In genomic region chr11:65586676-65587075, GRCh38 we compare ENCODE assay signal across 10 cellular contexts. TPM values are rescaled to one million over a fixed set of nuclear protein-coding genes. Genes with fewer than 3 reads are reported as not detected.
DNase-seq lines count a peak whose midpoint lies in the region; ATAC-seq and TF ChIP-seq lines count a peak whose summit lies in the region.
"Had no signal": no experiment of that assay in that cellular context is flagged by ENCODE, and none has a peak within 500 bp of the region (broad histone marks: within the 10 kb centered on the region; RNA-seq: fewer than 3 reads in every experiment).

No MANE protein-coding gene starts in this region.

- H3K4me1 ChIP-seq in Karpas-422 (ENCODE audit: low read length) (peaks cover 26% of the 10 kb centered on the region), foreskin keratinocyte (no peaks in the 10 kb centered on the region)

- H2AFZ ChIP-seq in Karpas-422 (ENCODE audit: low read length): no peak overlapping the region

- H3K4me3 ChIP-seq in GM12865 (ENCODE audit: low read depth, low read length): peak overlapping the region; percentile 34
- H3K4me3 ChIP-seq in fibroblast of villous mesenchyme (ENCODE audit: low read depth, low read length): no peak overlapping the region
- no peak overlapping the region for H3K4me3 ChIP-seq in Karpas-422 (ENCODE audit: low read length)

- no peaks in the 10 kb centered on the region for H4K20me1 ChIP-seq in Karpas-422 (ENCODE audit: insufficient read depth, low read depth, low read length)

- no peaks in the 10 kb centered on the region for H3K27me3 ChIP-seq in Karpas-422 (ENCODE audit: low read length)
- H3K27me3 ChIP-seq in foreskin keratinocyte: peaks cover 3% of the 10 kb centered on the region

- H3K36me3 ChIP-seq in Karpas-422 (ENCODE audit: insufficient read depth, low read length): no peaks in the 10 kb centered on the region

- H3K79me2 ChIP-seq in Karpas-422 (ENCODE audit: low read length): no peaks in the 10 kb centered on the region

- no peaks in the 10 kb centered on the region for H3K9me2 ChIP-seq in Karpas-422 (replicated peaks; ENCODE audit: insufficient read depth, low read length)

- intact Hi-C loops in sciatic nerve (cut with DNase I): no loop called here

- TF ChIP-seq CTCF in GM12865 (IDR thresholded peaks at IDR 0.05; ENCODE audit: insufficient read depth, low read depth, low read length, missing control alignments) (no peak), fibroblast of villous mesenchyme (IDR thresholded peaks at IDR 0.05; ENCODE audit: insufficient read depth, low read depth, low read length) (no peak), foreskin keratinocyte (conservative IDR thresholded peaks at IDR 0.05) (no peak)

- H3K4me2 ChIP-seq in Karpas-422 (ENCODE audit: low read depth, low read length, poor library complexity, severe bottlenecking): no peak overlapping the region

- DNase-seq in GM12865 (ENCODE audit: low read depth) (no peak), fibroblast of villous mesenchyme (ENCODE audit: low read depth) (peak; percentile 88), sciatic nerve (ENCODE audit: low spot score) (no peak), Karpas-422 (no peak), foreskin keratinocyte (no peak)
- DNase-seq: HCEC 1CT; naive thymus-derived CD8-positive, alpha-beta T cell had no signal

- H3K27ac ChIP-seq in Karpas-422 (ENCODE audit: low read length) (no peak overlapping the region), foreskin keratinocyte (no peak overlapping the region)

- peak; percentile 6; the same call in 1 of the 3 replicates for ATAC-seq in SK-N-SH treated with all-trans-retinoic acid at 6 μM for 48 hours
- peak; percentile 3 for ATAC-seq in sciatic nerve
- ATAC-seq in HG02885 (IDR thresholded peaks at IDR 0.05; ENCODE audit: poor library complexity, unreplicated experiment): no peak
- no peak for ATAC-seq in foreskin keratinocyte
- ATAC-seq in GM19452 (IDR thresholded peaks at IDR 0.05; ENCODE audit: unreplicated experiment): no peak
- ATAC-seq: naive thymus-derived CD8-positive, alpha-beta T cell had no signal

- no peak overlapping the region for H3K9ac ChIP-seq in Karpas-422 (ENCODE audit: low read length)

- no peaks in the 10 kb centered on the region for H3K9me3 ChIP-seq in Karpas-422 (ENCODE audit: low read length)

TF ChIP-seq in SK-N-SH treated with all-trans-retinoic acid at 6 μM for 48 hours, 23 proteins besides CTCF, POLR2A, EP300 and RAD21:
- TF ChIP-seq ZFP30 (CRISPR knock-in tag; IDR thresholded peaks at IDR 0.05) (no peak), ZNF565 (CRISPR knock-in tag; conservative IDR thresholded peaks at IDR 0.05; ENCODE audit: low read depth) (no peak), OSR1 (CRISPR knock-in tag; IDR thresholded peaks at IDR 0.05) (no peak), RARB (CRISPR knock-in tag; IDR thresholded peaks at IDR 0.05) (no peak), ZC3H10 (CRISPR knock-in tag; IDR thresholded peaks at IDR 0.05) (no peak)

RNA-seq across cellular contexts. Expression of gene KCNK7, which starts 8.9 kb away (rescaled TPM):
- total RNA-seq in fibroblast of villous mesenchyme: under 0.01 TPM in 1 of 2 replicates, not detected in the other
- total RNA-seq in sciatic nerve: 1.5 TPM
- 0.25 and 0.48 TPM in 2 replicates for total RNA-seq in Karpas-422 (2014; rRNA removed; shearing (Covaris generic); ENCODE audit: low replicate concordance)
- total RNA-seq in foreskin keratinocyte: 0.25 and 0.27 TPM in 2 replicates
- polyA plus RNA-seq in foreskin keratinocyte: 0.66 and 1.0 TPM in 2 replicates

RNA-seq across cellular contexts. Expression of gene EHBP1L1, which starts 10.8 kb away (rescaled TPM):
- 33.7 and 47.7 TPM in 2 replicates for total RNA-seq in fibroblast of villous mesenchyme
- 149 TPM for total RNA-seq in sciatic nerve
- 19.9 and 75.1 TPM in 2 replicates for total RNA-seq in Karpas-422 (2014; rRNA removed; shearing (Covaris generic); ENCODE audit: low replicate concordance)
- total RNA-seq in foreskin keratinocyte: 26.3 and 26.6 TPM in 2 replicates
- 14.7 and 16.8 TPM in 2 replicates for polyA plus RNA-seq in foreskin keratinocyte

RNA-seq across cellular contexts. Expression of gene FAM89B, which starts 14.3 kb away (rescaled TPM):
- total RNA-seq in fibroblast of villous mesenchyme: 19.0 and 27.4 TPM in 2 replicates
- 44.1 TPM for total RNA-seq in sciatic nerve
- total RNA-seq in Karpas-422 (2014; rRNA removed; shearing (Covaris generic); ENCODE audit: low replicate concordance): 14.2 and 21.9 TPM in 2 replicates
- 21.2 and 32.0 TPM in 2 replicates for total RNA-seq in foreskin keratinocyte
- 31.4 and 45.1 TPM in 2 replicates for polyA plus RNA-seq in foreskin keratinocyte

RNA-seq across cellular contexts. Expression of gene ZNRD2, which starts 16.4 kb away (rescaled TPM):
- total RNA-seq in fibroblast of villous mesenchyme (31.1 and 49.6 TPM in 2 replicates), sciatic nerve (23.7 TPM), foreskin keratinocyte (77.3 and 78.6 TPM in 2 replicates)
- total RNA-seq in Karpas-422 (2014; rRNA removed; shearing (Covaris generic); ENCODE audit: low replicate concordance): 31.7 and 49.4 TPM in 2 replicates
- polyA plus RNA-seq in foreskin keratinocyte: 119 and 123 TPM in 2 replicates

RNA-seq across cellular contexts. Expression of gene MAP3K11, which starts 27.3 kb away (rescaled TPM):
- 28.9 and 29.3 TPM in 2 replicates for total RNA-seq in fibroblast of villous mesenchyme
- total RNA-seq in sciatic nerve: 132 TPM
- 11.8 and 28.0 TPM in 2 replicates for total RNA-seq in Karpas-422 (2014; rRNA removed; shearing (Covaris generic); ENCODE audit: low replicate concordance)
- total RNA-seq in foreskin keratinocyte: 22.9 and 25.7 TPM in 2 replicates
- polyA plus RNA-seq in foreskin keratinocyte: 23.9 and 28.3 TPM in 2 replicates

Comparison
In these comparisons a context has a peak if more than half of its experiments do, and no peak if none do; other contexts are left out.
1. ATAC-seq: peak in SK-N-SH treated with all-trans-retinoic acid at 6 μM for 48 hours (single experiment) and sciatic nerve (single experiment); none in HG02885 (single experiment), foreskin keratinocyte (single experiment) and GM19452 (single experiment).